ENCODE assay signal across 9 cellular contexts in genomic region chr17:38676706-38677504, GRCh38. TPM values are rescaled to one million over a fixed set of nuclear protein-coding genes. Genes with fewer than 3 reads are reported as not detected.
A peak's percentile ranks its signal among the peaks of the same experiment; 100 is the strongest.
DNase-seq lines count a peak whose midpoint lies in the region; ATAC-seq and TF ChIP-seq lines count a peak whose summit lies in the region.
"Had no signal": no experiment of that assay in that cellular context is flagged by ENCODE, and none has a peak within 500 bp of the region (broad histone marks: within the 10 kb centered on the region; RNA-seq: fewer than 3 reads in every experiment).

No MANE protein-coding gene starts in this region.

- peak; percentile 58 to 83 (median 69) for DNase-seq in CD8-positive, alpha-beta memory T cell
- DNase-seq in HCT116 (ENCODE audit: low read depth, low spot score) (peak; percentile 81), NCI-H345 treated with DMSO at 0.1 percent for 48 hours (lab: John Stamatoyannopoulos, UW; ENCODE audit: unreplicated experiment) (peak; percentile 65), kidney tubule cell (ENCODE audit: low spot score) (peak; percentile 85)
- peak; percentile 70 for DNase-seq in central memory CD4-positive, alpha-beta T cell
- peak; percentile 62 to 79 (median 73) for DNase-seq in stimulated activated CD4-positive, alpha-beta T cell treated with anti-CD3 and anti-CD28 coated beads, Interleukin-1b, Interleukin-23, amount 100 ng/mL, for 24 hours (ENCODE audit: low read depth in 4 of 4, low spot score in 1 of 4)

- H3K4me3 Mint-ChIP-seq in CD8-positive, alpha-beta memory T cell: peak overlapping the region in 3 of 7 donors; percentile 41 to 82 (median 49)

- ATAC-seq in HCT116 (peak; percentile 67), GM18867 (IDR thresholded peaks at IDR 0.05; ENCODE audit: unreplicated experiment) (no peak)
- ATAC-seq in activated CD4-positive, CD25-positive, alpha-beta regulatory T cell treated with anti-CD3 and anti-CD28 coated beads, Interleukin-2, amount 50 U/mL, for 24 hours: peak; percentile 55 to 57

- peaks cover 11% of the 10 kb centered on the region for H3K27me3 ChIP-seq in CD8-positive, alpha-beta memory T cell (ENCODE audit: insufficient read depth, low read length, poor library complexity, severe bottlenecking)
- no peaks in the 10 kb centered on the region for H3K27me3 ChIP-seq in HCT116 (ENCODE audit: insufficient read depth, low read length)

- peaks cover 14 to 28% of the 10 kb centered on the region in 2 donors for H3K27me3 Mint-ChIP-seq in CD8-positive, alpha-beta memory T cell

- peaks cover 13 to 21% (median 16%) of the 10 kb centered on the region in 3 donors for H3K4me1 Mint-ChIP-seq in CD8-positive, alpha-beta memory T cell

- no peaks in the 10 kb centered on the region for H4K20me1 ChIP-seq in HCT116 (ENCODE audit: insufficient read depth)

- H3K9me3 Mint-ChIP-seq in CD8-positive, alpha-beta memory T cell: no peaks in the 10 kb centered on the region
- H3K9me3 Mint-ChIP-seq: IgD-negative memory B cell had no signal

- peak; percentile 87 to 98 (median 92) for TF ChIP-seq CTCF in HCT116 (IDR thresholded peaks at IDR 0.05 in 2 of 3, conservative IDR thresholded peaks at IDR 0.05 in 1 of 3; ENCODE audit: borderline replicate concordance in 1 of 3, insufficient read depth in 1 of 3, low read depth in 2 of 3, low read length in 2 of 3)

- peak overlapping the region; percentile 44 for H3K9ac ChIP-seq in HCT116 (ENCODE audit: low read length)

- RAD21 ChIA-PET in HCT116 (lab: Charles Lee; ENCODE audit: low non-redundant PET in 1 of 2, low total read pairs in 2 of 2, uncharacterized antibody in 2 of 2, unreplicated experiment in 2 of 2): no interaction called here

- POLR2A ChIA-PET in CD8-positive, alpha-beta memory T cell (lab: Charles Lee): interaction anchor here (0.5 to 1.6 kb wide), 6 partner anchors 13 to 75 kb away, joined by 3 to 5 read pairs (median 4); partner anchors contain the start of gene MLLT6
- POLR2A ChIA-PET in HCT116 (lab: Charles Lee): interaction anchor here (1.0 to 1.7 kb wide), 4 partner anchors 26 to 117 kb away, joined by 3 to 4 read pairs (median 3); partner anchors contain the start of gene MLLT6

- H3K36me3 Mint-ChIP-seq in CD8-positive, alpha-beta memory T cell: no peaks in the 10 kb centered on the region

- no peaks in the 10 kb centered on the region for H3K36me3 ChIP-seq in CD8-positive, alpha-beta memory T cell (ENCODE audit: insufficient read depth, low read length)
- no peaks in the 10 kb centered on the region for H3K36me3 ChIP-seq in HCT116 (ENCODE audit: control insufficient read depth in 1 of 2, insufficient read depth in 2 of 2, low read length in 2 of 2)

- CTCF ChIA-PET in CD8-positive, alpha-beta memory T cell (lab: Charles Lee): interaction anchor here (0.6 to 10.7 kb wide), 13 partner anchors 9 to 121 kb away, joined by 3 to 140 read pairs (median 5); partner anchors contain the start of genes CISD3 and MLLT6
- CTCF ChIA-PET in HCT116 (lab: Charles Lee): interaction anchor here (0.6 to 3.3 kb wide), 9 partner anchors 10 to 491 kb away, joined by 3 to 19 read pairs (median 4); no protein-coding TSS in a partner anchor

- no peaks in the 10 kb centered on the region for H3K9me3 ChIP-seq in CD8-positive, alpha-beta memory T cell (ENCODE audit: low read length)
- H3K9me3 ChIP-seq in HCT116 (ENCODE audit: control insufficient read depth in 1 of 2, insufficient read depth in 1 of 2, low read depth in 1 of 2, low read length in 2 of 2): no peaks in the 10 kb centered on the region

- peaks cover 7% of the 10 kb centered on the region for H3K4me1 ChIP-seq in CD8-positive, alpha-beta memory T cell (ENCODE audit: insufficient read depth, low read length)
- H3K4me1 ChIP-seq in HCT116 (ENCODE audit: control insufficient read depth in 1 of 2, insufficient read depth in 2 of 2, low read length in 2 of 2): peaks cover 26 to 61% of the 10 kb centered on the region in 2 experiments

- peak overlapping the region; percentile 45 for H3K4me2 ChIP-seq in HCT116 (ENCODE audit: low read length)

- peak; percentile 96 for TF ChIP-seq RAD21 in HCT116 (IDR thresholded peaks at IDR 0.05; ENCODE audit: low read depth)

- intact Hi-C loops in HCT116 (cut with micrococcal nuclease): loop anchor here (1.0 to 5.0 kb wide), 2 partner anchors 58 to 75 kb away; partner anchors contain the start of gene PSMB3

- peak overlapping the region in 4 of 8 donors; percentile 47 to 69 (median 54) for H3K27ac Mint-ChIP-seq in CD8-positive, alpha-beta memory T cell

- H3K9me2 ChIP-seq in HCT116 (ENCODE audit: insufficient read depth): no peaks in the 10 kb centered on the region

- TF ChIP-seq POLR2A in HCT116 (IDR thresholded peaks at IDR 0.05; ENCODE audit: borderline replicate concordance, extremely low read depth, insufficient read depth, insufficient read length): no peak

- no TSS peak for BruUV-seq in HCT116 (replicated peaks; lab: Mats Ljungman, UMichigan)

- peak overlapping the region; percentile 76 for H2AFZ ChIP-seq in HCT116 (ENCODE audit: low read depth, low read length, poor library complexity, severe bottlenecking)

- no peak overlapping the region for H3K4me3 ChIP-seq in CD8-positive, alpha-beta memory T cell (ENCODE audit: low read length)
- H3K4me3 ChIP-seq in HCT116 (replicated peaks in 1 of 2; ENCODE audit: low read depth in 1 of 2, low read length in 2 of 2): no peak overlapping the region

- peaks cover 19% of the 10 kb centered on the region; the same call in 1 of the 2 replicates for H3K79me2 ChIP-seq in HCT116 (ENCODE audit: insufficient read depth, low read length)

- no peak overlapping the region for H3K27ac ChIP-seq in CD8-positive, alpha-beta memory T cell (ENCODE audit: low read depth, low read length)
- H3K27ac ChIP-seq in HCT116 (ENCODE audit: low read depth, low read length): peak overlapping the region; percentile 35

TF ChIP-seq in HCT116, 20 proteins besides CTCF, POLR2A, EP300 and RAD21 (continues in another document):
- TF ChIP-seq CEBPB (IDR thresholded peaks at IDR 0.05; ENCODE audit: low read depth) (no peak), EZH2phosphoT487 (IDR thresholded peaks at IDR 0.05; ENCODE audit: borderline replicate concordance) (no peak), TCF7L2 (IDR thresholded peaks at IDR 0.05; ENCODE audit: borderline replicate concordance, extremely low read depth, insufficient read depth, insufficient read length) (no peak), CBX3 (IDR thresholded peaks at IDR 0.05; ENCODE audit: low read depth) (peak; percentile 65; the same call in 1 of the 2 replicates), JUND (IDR thresholded peaks at IDR 0.05) (no peak), POLR2AphosphoS5 (IDR thresholded peaks at IDR 0.05; ENCODE audit: low read depth, low read length) (peak; percentile 28; the same call in 1 of the 2 replicates), EZH2 (IDR thresholded peaks at IDR 0.05) (no peak), ZNF274 (IDR thresholded peaks at IDR 0.05; ENCODE audit: low read depth, low read length) (no peak), ELF1 (IDR thresholded peaks at IDR 0.05; ENCODE audit: borderline replicate concordance, low read depth) (no peak), SP1 (IDR thresholded peaks at IDR 0.05; ENCODE audit: low read depth) (no peak), SIN3A (IDR thresholded peaks at IDR 0.05; ENCODE audit: low read depth) (no peak), ATF3 (IDR thresholded peaks at IDR 0.05) (no peak), ZFX (IDR thresholded peaks at IDR 0.05) (no peak), SRF (IDR thresholded peaks at IDR 0.05; ENCODE audit: low read depth) (no peak), FOSL1 (IDR thresholded peaks at IDR 0.05; ENCODE audit: low read depth) (no peak), YY1 (IDR thresholded peaks at IDR 0.05; ENCODE audit: extremely low read depth, insufficient replicate concordance, low read depth, low read length) (peak; percentile 51)
- TF ChIP-seq, protein P1, sequence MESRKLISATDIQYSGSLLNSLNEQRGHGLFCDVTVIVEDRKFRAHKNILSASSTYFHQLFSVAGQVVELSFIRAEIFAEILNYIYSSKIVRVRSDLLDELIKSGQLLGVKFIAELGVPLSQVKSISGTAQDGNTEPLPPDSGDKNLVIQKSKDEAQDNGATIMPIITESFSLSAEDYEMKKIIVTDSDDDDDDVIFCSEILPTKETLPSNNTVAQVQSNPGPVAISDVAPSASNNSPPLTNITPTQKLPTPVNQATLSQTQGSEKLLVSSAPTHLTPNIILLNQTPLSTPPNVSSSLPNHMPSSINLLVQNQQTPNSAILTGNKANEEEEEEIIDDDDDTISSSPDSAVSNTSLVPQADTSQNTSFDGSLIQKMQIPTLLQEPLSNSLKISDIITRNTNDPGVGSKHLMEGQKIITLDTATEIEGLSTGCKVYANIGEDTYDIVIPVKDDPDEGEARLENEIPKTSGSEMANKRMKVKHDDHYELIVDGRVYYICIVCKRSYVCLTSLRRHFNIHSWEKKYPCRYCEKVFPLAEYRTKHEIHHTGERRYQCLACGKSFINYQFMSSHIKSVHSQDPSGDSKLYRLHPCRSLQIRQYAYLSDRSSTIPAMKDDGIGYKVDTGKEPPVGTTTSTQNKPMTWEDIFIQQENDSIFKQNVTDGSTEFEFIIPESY (IDR thresholded peaks at IDR 0.05; ENCODE audit: extremely low read depth, insufficient replicate concordance, low read length): no peak
- TF ChIP-seq, protein P2, sequence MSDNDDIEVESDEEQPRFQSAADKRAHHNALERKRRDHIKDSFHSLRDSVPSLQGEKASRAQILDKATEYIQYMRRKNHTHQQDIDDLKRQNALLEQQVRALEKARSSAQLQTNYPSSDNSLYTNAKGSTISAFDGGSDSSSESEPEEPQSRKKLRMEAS (IDR thresholded peaks at IDR 0.05): peak; percentile 81

RNA-seq across cellular contexts. Expression of gene EPOP, which starts 2.1 kb away (rescaled TPM):
- 10 to 100 TPM; 47.0 to 50.0 TPM for total RNA-seq in CD8-positive, alpha-beta memory T cell
- polyA plus RNA-seq in CD8-positive, alpha-beta memory T cell: 0.10 TPM
- total RNA-seq in HCT116 (2021; ENCODE audit: unreplicated experiment): 37.9 TPM
- polyA plus RNA-seq in HCT116 (2012): 15.2 and 19.0 TPM in 2 replicates
- polyA plus RNA-seq: IgD-negative memory B cell had no signal

RNA-seq across cellular contexts. Expression of gene MLLT6, which starts 28.2 kb away (rescaled TPM):
- total RNA-seq in CD8-positive, alpha-beta memory T cell: 100 to 1,000 TPM; 197 to 202 TPM
- 15.9 TPM for polyA plus RNA-seq in CD8-positive, alpha-beta memory T cell
- total RNA-seq in HCT116 (2021; ENCODE audit: unreplicated experiment): 110 TPM
- 45.6 and 52.4 TPM in 2 replicates for polyA plus RNA-seq in HCT116 (2012)

RNA-seq across cellular contexts. Expression of gene CISD3, which starts 53.2 kb away (rescaled TPM):
- 10 to 100 TPM; 58.2 to 59.6 TPM for total RNA-seq in CD8-positive, alpha-beta memory T cell
- polyA plus RNA-seq in CD8-positive, alpha-beta memory T cell: 73.4 TPM
- total RNA-seq in HCT116 (2021; ENCODE audit: unreplicated experiment): 50.2 TPM
- 24.8 and 31.7 TPM in 2 replicates for polyA plus RNA-seq in HCT116 (2012)
